In genomic region chr1:162561037-162561615, GRCh38 we compare ENCODE assay signal across 8 cellular contexts. TPM values are rescaled to one million over a fixed set of nuclear protein-coding genes. Genes with fewer than 3 reads are reported as not detected.
DNase-seq lines count a peak whose midpoint lies in the region; ATAC-seq, FAIRE-seq and TF ChIP-seq lines count a peak whose summit lies in the region.

No MANE protein-coding gene starts in this region.

- peak; percentile 52 for FAIRE-seq in TTC549 (lab: Jason Lieb, UNC)

- WGBS in body of pancreas, 2 donors: 0 to 1% methylated on average over 18 to 52 of the region's 53 CpGs
- no CpG with 5 or more reads among the region's 53 CpGs for WGBS in iPS DF 6.9 (ENCODE audit: insufficient coverage, insufficient read length)

- H3K36me3 ChIP-seq in body of pancreas (replicated peaks in 1 of 2; ENCODE audit: insufficient read depth in 1 of 2, low read depth in 2 of 2): no peaks in the 10 kb centered on the region
- H3K36me3 ChIP-seq in iPS DF 6.9 (ENCODE audit: control insufficient read depth, insufficient read depth, low read length): no peaks in the 10 kb centered on the region
- peaks cover 0 to 3% of the 10 kb centered on the region in 2 donors for H3K36me3 ChIP-seq in gastrocnemius medialis

- H3K27ac ChIP-seq in body of pancreas (peak overlapping the region; percentile 91 to 99 (median 98)), iPS DF 6.9 (ENCODE audit: low read length) (no peak overlapping the region), gastrocnemius medialis (peak overlapping the region; percentile 94 to 97 (median 96))

- H3K27me3 ChIP-seq in body of pancreas (no peaks in the 10 kb centered on the region), iPS DF 6.9 (ENCODE audit: control insufficient read depth, insufficient read depth, low read length) (no peaks in the 10 kb centered on the region; the same call in 1 of the 2 replicates), gastrocnemius medialis (no peaks in the 10 kb centered on the region)

- peak in 1 of 7 experiments; percentile 2 for TF ChIP-seq CTCF in body of pancreas (IDR thresholded peaks at IDR 0.05)
- TF ChIP-seq CTCF in gastrocnemius medialis (IDR thresholded peaks at IDR 0.05 in 4 of 5, conservative IDR thresholded peaks at IDR 0.05 in 1 of 5): no peak

- ATAC-seq in HG03064 (IDR thresholded peaks at IDR 0.05; ENCODE audit: low read depth, unreplicated experiment) (peak; percentile 93), body of pancreas (peak; percentile 93), gastrocnemius medialis (peak; percentile 92 to 94)

- TF ChIP-seq POLR2A in GM18526 (IDR thresholded peaks at IDR 0.05; ENCODE audit: extremely low read depth, insufficient read length) (peak; percentile 79), body of pancreas (IDR thresholded peaks at IDR 0.05) (peak in 2 of 3 donors; percentile 80 to 88), gastrocnemius medialis (IDR thresholded peaks at IDR 0.05) (no peak)

- H3K9me3 ChIP-seq in body of pancreas (no peaks in the 10 kb centered on the region), iPS DF 6.9 (ENCODE audit: control insufficient read depth, insufficient read depth, low read length) (no peaks in the 10 kb centered on the region), gastrocnemius medialis (no peaks in the 10 kb centered on the region)

- H3K4me3 ChIP-seq in body of pancreas (peak overlapping the region; percentile 89 to 91), iPS DF 6.9 (ENCODE audit: low read length) (peak overlapping the region; percentile 85; the same call in 1 of the 2 replicates), gastrocnemius medialis (peak overlapping the region; percentile 68 to 93 (median 87))

- intact Hi-C loops in body of pancreas (cut with DNase I): no loop called here
- intact Hi-C loops in gastrocnemius medialis (cut with DNase I; ENCODE audit: low total_unique reads): loop anchor here (1.0 to 5.0 kb wide), 3 partner anchors 64 to 761 kb away; partner anchors contain the start of genes NOS1AP, NUF2 and UHMK1

- H3K4me1 ChIP-seq in body of pancreas (peaks cover 34% of the 10 kb centered on the region), iPS DF 6.9 (ENCODE audit: control insufficient read depth, insufficient read depth, low read length) (peaks cover 2% of the 10 kb centered on the region; the same call in 1 of the 2 replicates), gastrocnemius medialis (peaks cover 16 to 23% of the 10 kb centered on the region in 2 donors)

- DNase-seq in 8988T: peak; percentile 64
- DNase-seq in NCI-H2107 (lab: John Stamatoyannopoulos, UW): peak; percentile 96
- peak; percentile 99 for DNase-seq in body of pancreas
- peak; percentile 78 for DNase-seq in iPS DF 6.9 (ENCODE audit: low read depth, low spot score)
- DNase-seq in gastrocnemius medialis: peak; percentile 97

- in situ Hi-C loops in gastrocnemius medialis (cut with MboI; ENCODE audit: low sequenced_read_pairs in 4 of 4): loop anchor here in 1 of 4 donors (10.0 kb wide), 1 partner anchor 56 kb away; no protein-coding TSS in a partner anchor

RNA-seq across cellular contexts. Expression of gene UAP1, which starts 0.4 kb away (rescaled TPM):
- 10 to 100 TPM; 57.9 to 66.6 TPM for total RNA-seq in body of pancreas
- 10 to 100 TPM; 29.2 to 57.3 (median 43.2) TPM for total RNA-seq in gastrocnemius medialis

Comparison
In these comparisons a context has a peak if more than half of its experiments do, and no peak if none do; other contexts are left out.
1. POLR2A ChIP-seq: peak in GM18526 (single experiment) and body of pancreas (2 of 3); none in gastrocnemius medialis (0 of 2).
2. Peak in every context shown above with its lines, with median percentiles within 50 percentile points of each other: DNase-seq, ATAC-seq and H3K4me3 ChIP-seq.